In genomic region chr2:32067549-32067948, GRCh38 we compare ENCODE assay signal across 23 cellular contexts.
"Had no signal": no experiment of that assay in that cellular context is flagged by ENCODE, and none has a peak within 500 bp of the region (broad histone marks: within the 10 kb centered on the region; RNA-seq: fewer than 3 reads in every experiment).

No MANE protein-coding gene starts in this region.

- H2AFZ ChIP-seq: neural progenitor cell, parathyroid adenoma had no signal

- H3K27me3 ChIP-seq: esophagus squamous epithelium, neural progenitor cell, right atrium auricular region, sigmoid colon, spleen, tibial nerve, upper lobe of right lung, uterus had no signal

- H3K4me2 ChIP-seq: neural progenitor cell had no signal

- H3K4me3 ChIP-seq: esophagus squamous epithelium, lower lobe of right lung, mucosa of descending colon, neural progenitor cell, right atrium auricular region, sigmoid colon, skin epidermis, spleen, thoracic aorta, tibial nerve, upper lobe of right lung, uterus had no signal

- H3K27ac ChIP-seq: esophagus squamous epithelium, lower lobe of right lung, neural progenitor cell, parathyroid adenoma, right atrium auricular region, sigmoid colon, skin epidermis, spleen, thoracic aorta, tibial nerve, upper lobe of right lung, uterus had no signal

- H3K36me3 ChIP-seq: neural progenitor cell, right atrium auricular region, sigmoid colon, thoracic aorta, upper lobe of right lung, uterus had no signal

- H3K9me3 ChIP-seq: esophagus squamous epithelium, lower lobe of right lung, mucosa of descending colon, right atrium auricular region, sigmoid colon, spleen, thoracic aorta, tibial nerve, upper lobe of right lung, uterus had no signal

- ATAC-seq: effector memory CD8-positive, alpha-beta T cell; left ventricle myocardium superior; lower lobe of right lung; mucosa of descending colon; natural killer cell treated with Interleukin-12 subunit alpha and Interleukin-12 subunit beta and Interleukin-15 and Interleukin-18, amount 100 ng/mL, for 72 hours; stimulated activated naive B cell treated with anti-CD40 and anti-IgM and Interleukin-4, amounts not matched to agents 10 μg/mL and 1 μg/mL and 100 μg/mL, for 72 hours; upper lobe of right lung had no signal

- H3K9ac ChIP-seq: neural progenitor cell, parathyroid adenoma had no signal

- DNase-seq: cortex of kidney; effector memory CD8-positive, alpha-beta T cell; erythroblast; esophagus squamous epithelium; hypothalamus; immature natural killer cell; left ventricle myocardium superior; lower lobe of right lung; mucosa of descending colon; naive B cell; sigmoid colon; spleen; stimulated activated CD4-positive, alpha-beta T cell treated with anti-CD3 and anti-CD28 coated beads, Interleukin-4, amount 100 ng/mL, for 4 hours; stimulated activated naive B cell treated with anti-CD40 and anti-IgM and Interleukin-4, amounts not matched to agents 10 μg/mL and 1 μg/mL and 100 μg/mL, for 72 hours; upper lobe of right lung; uterus had no signal

- H3K4me1 ChIP-seq: uterus had no signal
